In the genomic region with DNA sequence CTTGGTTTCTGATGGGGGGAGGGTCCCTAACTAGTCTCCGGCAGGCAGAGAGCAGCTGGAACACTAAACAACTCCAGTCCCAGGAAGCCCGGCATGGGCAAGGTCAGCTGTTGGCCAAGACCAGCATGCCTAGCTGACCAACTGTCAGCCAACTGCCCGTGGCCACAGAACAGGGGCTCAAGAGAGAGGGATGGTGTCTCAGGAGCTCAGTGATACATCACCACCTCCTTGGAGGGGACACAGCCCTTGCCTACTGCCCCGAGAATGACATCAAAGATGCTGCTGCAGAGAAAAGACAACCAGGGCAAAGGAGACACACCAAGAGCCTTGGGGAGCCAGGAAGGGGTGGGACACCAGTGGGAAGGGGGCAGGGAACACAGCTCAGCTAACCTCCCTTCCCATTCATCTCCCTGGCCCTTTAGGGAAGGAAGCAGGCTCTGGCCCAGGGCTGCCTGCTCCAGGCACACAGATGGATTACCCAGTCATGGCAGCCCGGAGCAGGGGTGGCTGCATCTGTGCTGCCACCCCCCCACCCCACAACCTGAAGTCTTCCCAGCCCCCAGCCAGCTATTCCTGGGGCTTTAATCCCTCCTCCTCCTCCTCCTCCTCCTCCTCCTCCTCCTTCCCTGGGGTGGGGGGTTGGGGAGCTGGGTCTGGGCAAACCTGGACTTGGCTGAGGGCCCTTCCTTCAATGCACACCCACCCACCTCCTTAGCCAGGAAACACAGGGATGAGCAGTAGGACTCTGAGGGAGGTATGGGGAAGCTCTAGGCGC, we compare ENCODE assay signal across 8 cellular contexts. TPM values are rescaled to one million over a fixed set of nuclear protein-coding genes. Genes with fewer than 3 reads are reported as not detected.
DNase-seq lines count a peak whose midpoint lies in the region; ATAC-seq and TF ChIP-seq lines count a peak whose summit lies in the region.

No MANE protein-coding gene starts in this region.

- H3K27ac Mint-ChIP-seq in CD14-positive monocyte: no peak overlapping the region

- H3K9me3 ChIP-seq in PC-3 (ENCODE audit: low read length) (no peaks in the 10 kb centered on the region), fibroblast of lung (ENCODE audit: control insufficient read depth, insufficient read depth, low read depth, low read length) (no peaks in the 10 kb centered on the region)

- no peaks in the 10 kb centered on the region for H3K36me3 Mint-ChIP-seq in CD14-positive monocyte

- H2AFZ ChIP-seq in PC-3 (ENCODE audit: low read length) (peak overlapping the region; percentile 83), fibroblast of lung (ENCODE audit: low read length) (no peak overlapping the region)

- H3K79me2 ChIP-seq in PC-3 (ENCODE audit: low read length): peaks cover 67% of the 10 kb centered on the region
- H3K79me2 ChIP-seq in fibroblast of lung (ENCODE audit: control insufficient read depth, insufficient read depth, low read length): peaks cover 16% of the 10 kb centered on the region

- no peaks in the 10 kb centered on the region for H3K9me2 ChIP-seq in PC-3 (replicated peaks; ENCODE audit: low read length)

- CTCF ChIA-PET in PC-3 (lab: Charles Lee): no interaction called here

- H3F3A ChIP-seq in PC-3 (ENCODE audit: low read length, unreplicated experiment): no peaks in the 10 kb centered on the region

- H3K27ac ChIP-seq in PC-3 (ENCODE audit: low read length) (0 out of 2 replicates have a peak overlapping the region, but pooled peaks have one; percentile 23), fibroblast of lung (ENCODE audit: insufficient read depth, low read length) (peak overlapping the region; percentile 84)

- H3K36me3 ChIP-seq in PC-3 (ENCODE audit: low read depth, low read length) (no peaks in the 10 kb centered on the region), fibroblast of lung (ENCODE audit: control insufficient read depth, insufficient read depth, low read length) (no peaks in the 10 kb centered on the region)

- intact Hi-C loops in CD14-positive monocyte (cut with micrococcal nuclease) (loop anchor here in 1 of 2 donors (5.0 kb wide), 1 partner anchor 33 kb away; no protein-coding TSS in a partner anchor), PC-3 (cut with micrococcal nuclease) (no loop called here)

- H3K27me3 ChIP-seq in PC-3 (ENCODE audit: low read length) (no peaks in the 10 kb centered on the region), fibroblast of lung (ENCODE audit: control insufficient read depth, insufficient read depth, low read length) (no peaks in the 10 kb centered on the region)

- H4K20me1 ChIP-seq in PC-3 (ENCODE audit: low read length) (no peaks in the 10 kb centered on the region; the same call in 1 of the 2 replicates), fibroblast of lung (ENCODE audit: control insufficient read depth, extremely low read depth, insufficient read depth, low read length) (no peaks in the 10 kb centered on the region)

- H3K27me3 Mint-ChIP-seq in CD14-positive monocyte (ENCODE audit: low read depth in 3 of 3): peaks cover 18 to 45% (median 30%) of the 10 kb centered on the region in 3 donors

- H3K4me1 ChIP-seq in PC-3 (ENCODE audit: insufficient read depth, low read length) (peaks cover 33% of the 10 kb centered on the region), fibroblast of lung (ENCODE audit: control insufficient read depth, extremely low read depth, insufficient read depth, low read length) (peaks cover 9% of the 10 kb centered on the region)

- H3K4me2 ChIP-seq in PC-3 (ENCODE audit: low read length) (peak overlapping the region; percentile 97), fibroblast of lung (ENCODE audit: extremely low read depth, insufficient read depth, low read length) (peak overlapping the region; percentile 87)

- POLR2A ChIA-PET in PC-3 (lab: Charles Lee; ENCODE audit: unreplicated experiment): no interaction called here

- no peaks in the 10 kb centered on the region for H3K9me3 Mint-ChIP-seq in CD14-positive monocyte

- no peak for ATAC-seq in PC-3
- ATAC-seq in omental fat pad (ENCODE audit: low FRiP score): peak; percentile 3
- no peak for ATAC-seq in GM21576 (IDR thresholded peaks at IDR 0.05; ENCODE audit: unreplicated experiment)
- no peak for ATAC-seq in HG03135 (IDR thresholded peaks at IDR 0.05; ENCODE audit: unreplicated experiment)

- DNase-seq in CD14-positive monocyte (ENCODE audit: low spot score): no peak
- DNase-seq in PC-3: no peak
- DNase-seq in fibroblast of lung (ENCODE audit: low read depth in 2 of 2): peak in 1 of 2 donors; percentile 41
- peak; percentile 19 for DNase-seq in omental fat pad (ENCODE audit: low spot score)
- DNase-seq in glomerular visceral epithelial cell (ENCODE audit: extremely low spot score): no peak
- DNase-seq in amygdala (lab: John Stamatoyannopoulos, UW): no peak

- H3K4me1 Mint-ChIP-seq in CD14-positive monocyte: peaks cover 10% of the 10 kb centered on the region

- no TSS peak for BruUV-seq in PC-3 (replicated peaks; lab: Mats Ljungman, UMichigan)

- H3K4me3 Mint-ChIP-seq in CD14-positive monocyte: peak overlapping the region; percentile 83 to 87

- H3K4me3 ChIP-seq in PC-3 (ENCODE audit: low read length) (peak overlapping the region; percentile 97), fibroblast of lung (replicated peaks in 1 of 4; ENCODE audit: control extremely low read depth in 1 of 4, insufficient read depth in 1 of 4, low read depth in 3 of 4, low read length in 4 of 4) (peak overlapping the region; percentile 81 to 91 (median 86))

- peak overlapping the region; percentile 77 for H3K9ac ChIP-seq in PC-3 (ENCODE audit: low read length)
- H3K9ac ChIP-seq in fibroblast of lung (ENCODE audit: insufficient read depth, low read length): peak overlapping the region; percentile 87

- no peak for TF ChIP-seq CTCF in CD14-positive monocyte (IDR thresholded peaks at IDR 0.05)
- TF ChIP-seq CTCF in PC-3 (conservative IDR thresholded peaks at IDR 0.05; ENCODE audit: low read depth, low read length): no peak
- no peak for TF ChIP-seq CTCF in fibroblast of lung (conservative IDR thresholded peaks at IDR 0.05 in 1 of 2, IDR thresholded peaks at IDR 0.05 in 1 of 2; ENCODE audit: low read depth in 1 of 2, low read length in 2 of 2)
- no peak for TF ChIP-seq CTCF in omental fat pad (IDR thresholded peaks at IDR 0.05)

RNA-seq across cellular contexts. Expression of gene BIN1, which starts 1.9 kb away (rescaled TPM):
- polyA plus RNA-seq in CD14-positive monocyte (1 to 10 TPM; 4.1 to 7.5 TPM), fibroblast of lung (17.3 and 18.8 TPM in 2 replicates)
- total RNA-seq in PC-3 (2014; rRNA removed) (58.9 and 77.5 TPM in 2 replicates), fibroblast of lung (68.7 and 119 TPM in 2 replicates), omental fat pad (10 to 100 TPM; 64.2 to 78.5 (median 73.2) TPM)
- 26.5 and 33.6 TPM in 2 replicates for polyA plus RNA-seq in fibroblast of lung (2012)
- polyA minus RNA-seq in fibroblast of lung (ENCODE audit: low replicate concordance): 29.7 and 34.4 TPM in 2 replicates
